In genomic region chr7:156892821-156893706, GRCh38 we compare ENCODE assay signal across 8 cellular contexts. TPM values are rescaled to one million over a fixed set of nuclear protein-coding genes. Genes with fewer than 3 reads are reported as not detected.
A peak's percentile ranks its signal among the peaks of the same experiment; 100 is the strongest.
DNase-seq lines count a peak whose midpoint lies in the region; ATAC-seq and TF ChIP-seq lines count a peak whose summit lies in the region.

Gene LMBR1, minus strand, starts transcription at chr7:156893183. Its CDS starts 190 bp downstream, at chr7:156892993.

- ATAC-seq in GM23338 (peak; percentile 84), natural killer cell (peak; percentile 83 to 96 (median 85))
- peak; percentile 87 for ATAC-seq in activated T-helper 17 cell treated with anti-CD3 and anti-CD28 coated beads, Interleukin-2, amount 50 U/mL, for 72 hours (replicated peaks)

- H3K36me3 Mint-ChIP-seq in GM23338 (ENCODE audit: low read depth) = peaks cover 8% of the 10 kb centered on the region; the same call in 2 of the 3 replicates
- H3K36me3 Mint-ChIP-seq in activated T-helper 17 cell treated with anti-CD3 and anti-CD28 coated beads, Interleukin-2, amount 50 U/mL, for 72 hours (ENCODE audit: low read depth) = no peaks in the 10 kb centered on the region
- H3K36me3 Mint-ChIP-seq in natural killer cell = no peaks in the 10 kb centered on the region

- peaks cover 9% of the 10 kb centered on the region; the same call in 1 of the 2 replicates for H3K4me1 ChIP-seq in GM23338 (ENCODE audit: insufficient read depth)

- intact Hi-C loops in natural killer cell (cut with micrococcal nuclease) = loop anchor here (1.0 to 5.0 kb wide), 4 partner anchors 30 to 1596 kb away; partner anchors contain the start of genes INSIG1, NOM1 and UBE3C

- H3K27ac Mint-ChIP-seq in GM23338 = peak within 1 kb of the TSS; percentile 93
- H3K27ac Mint-ChIP-seq in activated T-helper 17 cell treated with anti-CD3 and anti-CD28 coated beads, Interleukin-2, amount 50 U/mL, for 72 hours = peak within 1 kb of the TSS; percentile 92
- H3K27ac Mint-ChIP-seq in natural killer cell = peak within 1 kb of the TSS; percentile 91 to 96

- no peaks in the 10 kb centered on the region for H3K27me3 ChIP-seq in GM23338 (ENCODE audit: insufficient read depth)

- peak; percentile 93 for DNase-seq in EH (ENCODE audit: low read depth)
- DNase-seq in GM23338 (ENCODE audit: low spot score) = peak; percentile 92
- peak; percentile 93 for DNase-seq in LHCN-M2 (ENCODE audit: low read depth)
- DNase-seq in RPMI8226 = peak; percentile 98
- DNase-seq in fibroblast of mammary gland (ENCODE audit: low read depth) = peak; percentile 92
- DNase-seq in natural killer cell = peak; percentile 95
- DNase-seq in stimulated activated naive CD4-positive, alpha-beta T cell treated with Interleukin-2 at 50 U/mL for 16 hours (lab: John Stamatoyannopoulos, UW) = peak; percentile 90

- peak; percentile 19 to 41 for TF ChIP-seq CTCF in GM23338 (conservative IDR thresholded peaks at IDR 0.05; ENCODE audit: low read depth in 2 of 2)
- TF ChIP-seq CTCF in fibroblast of mammary gland (conservative IDR thresholded peaks at IDR 0.05; ENCODE audit: control insufficient read depth, insufficient read depth, low read depth, low read length) = peak; percentile 53
- TF ChIP-seq CTCF in natural killer cell (IDR thresholded peaks at IDR 0.05) = peak; percentile 59

- H3F3A ChIP-seq in GM23338 (replicated peaks; ENCODE audit: low read depth) = no peaks in the 10 kb centered on the region

- peak within 1 kb of the TSS; percentile 94 for H3K4me3 ChIP-seq in GM23338
- H3K4me3 ChIP-seq in fibroblast of mammary gland (ENCODE audit: control insufficient read depth, low read depth, low read length) = peak within 1 kb of the TSS; percentile 88

- H3K9me2 ChIP-seq in GM23338 (ENCODE audit: insufficient read depth) = no peaks in the 10 kb centered on the region

- H2AFZ ChIP-seq in GM23338 = peak within 1 kb of the TSS; percentile 96

- H3K9me3 Mint-ChIP-seq in GM23338 (no peaks in the 10 kb centered on the region; the same call in 2 of the 3 replicates), natural killer cell (no peaks in the 10 kb centered on the region)
- H3K9me3 Mint-ChIP-seq in activated T-helper 17 cell treated with anti-CD3 and anti-CD28 coated beads, Interleukin-2, amount 50 U/mL, for 72 hours = no peaks in the 10 kb centered on the region

- H3K4me3 Mint-ChIP-seq in GM23338 (peak within 1 kb of the TSS; percentile 95), natural killer cell (peak within 1 kb of the TSS; percentile 97)
- peak within 1 kb of the TSS; percentile 92 for H3K4me3 Mint-ChIP-seq in activated T-helper 17 cell treated with anti-CD3 and anti-CD28 coated beads, Interleukin-2, amount 50 U/mL, for 72 hours

- H3K36me3 ChIP-seq in GM23338 (ENCODE audit: insufficient read depth) = no peaks in the 10 kb centered on the region

- H3K4me1 Mint-ChIP-seq in GM23338 = peaks cover 15% of the 10 kb centered on the region
- H3K4me1 Mint-ChIP-seq in activated T-helper 17 cell treated with anti-CD3 and anti-CD28 coated beads, Interleukin-2, amount 50 U/mL, for 72 hours = peaks cover 38% of the 10 kb centered on the region
- peaks cover 19 to 40% of the 10 kb centered on the region in 2 donors for H3K4me1 Mint-ChIP-seq in natural killer cell

- H3K27me3 Mint-ChIP-seq in GM23338 (ENCODE audit: insufficient read depth, low read depth, poor library complexity) (peaks cover 5% of the 10 kb centered on the region), natural killer cell (ENCODE audit: low read depth in 2 of 2) (peaks cover 0 to 4% of the 10 kb centered on the region in 2 donors)
- H3K27me3 Mint-ChIP-seq in activated T-helper 17 cell treated with anti-CD3 and anti-CD28 coated beads, Interleukin-2, amount 50 U/mL, for 72 hours = no peaks in the 10 kb centered on the region

- peaks cover 15% of the 10 kb centered on the region for H4K20me1 ChIP-seq in GM23338 (replicated peaks; ENCODE audit: insufficient read depth)

- peak within 1 kb of the TSS; percentile 92 for H3K4me2 ChIP-seq in GM23338

- H3K27ac ChIP-seq in GM23338 (ENCODE audit: low read depth) = peak within 1 kb of the TSS; percentile 90

- peaks cover 41% of the 10 kb centered on the region for H3K79me2 ChIP-seq in GM23338 (replicated peaks; ENCODE audit: insufficient read depth)

TF ChIP-seq in GM23338, 12 proteins besides CTCF, POLR2A, EP300 and RAD21 (continues in another document):
- TF ChIP-seq POLR2AphosphoS5 (IDR thresholded peaks at IDR 0.05; ENCODE audit: low read depth) = peak; percentile 91
- TF ChIP-seq ZNF462 (CRISPR knock-in tag; IDR thresholded peaks at IDR 0.05) = no peak
- TF ChIP-seq CREB1 (CRISPR knock-in tag; IDR thresholded peaks at IDR 0.05; ENCODE audit: low read depth) = peak; percentile 96
- TF ChIP-seq ZNF331 (CRISPR knock-in tag; IDR thresholded peaks at IDR 0.05; ENCODE audit: low read depth) = no peak

RNA-seq across cellular contexts. Expression of gene LMBR1, which starts in this region (rescaled TPM):
- total RNA-seq in GM23338 (2014; rRNA removed; shearing (Covaris generic)) = 69.1 and 90.1 TPM in 2 replicates
- polyA plus RNA-seq in GM23338 (2016; fragmentation: Nextera tagmentation; extraction: Ambion mirVana) = 20.6 and 21.8 TPM in 2 replicates
- 45.5 and 52.0 TPM in 2 replicates for total RNA-seq in LHCN-M2 (2014; rRNA removed)
- 14.2 TPM for polyA plus RNA-seq in LHCN-M2 (2012)
- total RNA-seq in activated T-helper 17 cell treated with anti-CD3 and anti-CD28 coated beads, Interleukin-2, amount 50 U/mL, for 72 hours = 10 to 100 TPM; 38.7 to 48.0 TPM
- 10 to 100 TPM; 60.4 to 71.7 (median 66.1) TPM for total RNA-seq in natural killer cell

Comparison
In these comparisons a context has a peak if more than half of its experiments do, and no peak if none do; other contexts are left out.
1. Peak in every context shown above with its lines: DNase-seq, ATAC-seq, H3K4me3 ChIP-seq and H3K27ac ChIP-seq.